ENCODE assay signal across 8 cellular contexts in genomic region chr14:93977790-93978581, GRCh38. TPM values are rescaled to one million over a fixed set of nuclear protein-coding genes. Genes with fewer than 3 reads are reported as not detected.
DNase-seq lines count a peak whose midpoint lies in the region; ATAC-seq and TF ChIP-seq lines count a peak whose summit lies in the region.

No MANE protein-coding gene starts in this region.

- peaks cover 72% of the 10 kb centered on the region for H3K4me1 ChIP-seq in stomach smooth muscle (ENCODE audit: control insufficient read depth, insufficient read depth, low read length)

- peaks cover 0 to 11% (median 2%) of the 10 kb centered on the region in 6 donors for H3K9me3 Mint-ChIP-seq in immature natural killer cell
- no peaks in the 10 kb centered on the region for H3K9me3 Mint-ChIP-seq in nephron progenitor cell

- ATAC-seq in GM18867 (IDR thresholded peaks at IDR 0.05; ENCODE audit: unreplicated experiment) (peak; percentile 44), HG03097 (IDR thresholded peaks at IDR 0.05; ENCODE audit: low FRiP score, unreplicated experiment) (peak; percentile 68)

- no peaks in the 10 kb centered on the region for H3K27me3 ChIP-seq in stomach smooth muscle (ENCODE audit: control insufficient read depth in 1 of 2, insufficient read depth in 2 of 2, low read length in 2 of 2)

- no peaks in the 10 kb centered on the region for H3K9me3 ChIP-seq in stomach smooth muscle (ENCODE audit: control insufficient read depth in 2 of 2, low read length in 2 of 2)

- H3K36me3 ChIP-seq in stomach smooth muscle (ENCODE audit: control insufficient read depth in 2 of 2, insufficient read depth in 2 of 2, low read length in 2 of 2), result no peaks in the 10 kb centered on the region

- H3K27me3 Mint-ChIP-seq in immature natural killer cell (ENCODE audit: low read depth in 3 of 3) (peaks cover 7 to 11% (median 10%) of the 10 kb centered on the region in 3 donors), nephron progenitor cell (ENCODE audit: low read depth, poor library complexity) (peaks cover 21% of the 10 kb centered on the region)

- H3K36me3 Mint-ChIP-seq in immature natural killer cell, result peaks cover 0 to 3% (median 0%) of the 10 kb centered on the region in 3 donors
- no peaks in the 10 kb centered on the region for H3K36me3 Mint-ChIP-seq in nephron progenitor cell (ENCODE audit: low read depth)

- H3K4me3 Mint-ChIP-seq in immature natural killer cell (peak overlapping the region in 4 of 5 donors; percentile 10 to 52 (median 40)), nephron progenitor cell (no peak overlapping the region)

- H3K27ac Mint-ChIP-seq in immature natural killer cell, result peak overlapping the region; percentile 9 to 71 (median 52)
- H3K27ac Mint-ChIP-seq in nephron progenitor cell, result no peak overlapping the region

- no peak overlapping the region for H3K4me3 ChIP-seq in stomach smooth muscle (ENCODE audit: low read length in 2 of 2)

- H3K4me1 Mint-ChIP-seq in immature natural killer cell (peaks cover 29 to 38% of the 10 kb centered on the region in 2 donors), nephron progenitor cell (peaks cover 22% of the 10 kb centered on the region)

- H3K27ac ChIP-seq in stomach smooth muscle (ENCODE audit: low read length), result peak overlapping the region; percentile 99

- peak; percentile 85 for DNase-seq in activated CD4-positive, alpha-beta T cell treated with anti-CD3 and anti-CD28 coated beads for 48 hours
- peak; percentile 54 to 66 (median 63) for DNase-seq in immature natural killer cell
- DNase-seq in LoVo (ENCODE audit: low spot score), result no peak
- DNase-seq in NCI-H345 (lab: John Stamatoyannopoulos, UW), result no peak
- DNase-seq in nephron progenitor cell, result no peak

- TF ChIP-seq CTCF in nephron progenitor cell (IDR thresholded peaks at IDR 0.05), result no peak

- peak overlapping the region; percentile 78 to 92 for H3K9ac ChIP-seq in stomach smooth muscle (ENCODE audit: low read length in 2 of 2)

RNA-seq across cellular contexts. Expression of gene ASB2, which starts 1.6 kb away (rescaled TPM):
- polyA plus RNA-seq in immature natural killer cell, result 1 to 10 TPM; 1.4 to 4.2 (median 2.7) TPM

RNA-seq across cellular contexts. Expression of gene CCDC197, which starts 19.1 kb away (rescaled TPM):
- not detected for polyA plus RNA-seq in immature natural killer cell

RNA-seq across cellular contexts. Expression of gene OTUB2, which starts 48.2 kb away (rescaled TPM):
- under 1 TPM in 2 of 3 donors, not detected in 1; 0.22 to 0.33 TPM for polyA plus RNA-seq in immature natural killer cell

RNA-seq across cellular contexts. Expression of gene FAM181A, which starts 50.8 kb away (rescaled TPM):
- not detected for polyA plus RNA-seq in immature natural killer cell

Comparison
In these comparisons a context has a peak if more than half of its experiments do, and no peak if none do; other contexts are left out.
1. DNase-seq: peak in activated CD4-positive, alpha-beta T cell treated with anti-CD3 and anti-CD28 coated beads for 48 hours (single experiment) and immature natural killer cell (3 of 3); none in LoVo (single experiment), NCI-H345 (single experiment) and nephron progenitor cell (single experiment).